8 cellular contexts compared by ENCODE assay signal in genomic region chr3:186783731-186784515, GRCh38. TPM values are rescaled to one million over a fixed set of nuclear protein-coding genes. Genes with fewer than 3 reads are reported as not detected.
DNase-seq lines count a peak whose midpoint lies in the region; TF ChIP-seq lines count a peak whose summit lies in the region.

No MANE protein-coding gene starts in this region.

- intact Hi-C loops in vagina (cut with DNase I) = loop anchor here (5.0 kb wide), 1 partner anchor 847 kb away; the partner anchor contains the start of gene TRA2B

- CTCF ChIA-PET in HEK293T (lab: Yijun Ruan, JAX) = interaction anchor here (0.6 to 0.9 kb wide), 2 partner anchors 100 to 356 kb away, joined by 3 read pairs; partner anchors contain the start of gene RPL39L

- H3K4me1 ChIP-seq in hepatocyte (ENCODE audit: insufficient read depth) (peaks cover 38% of the 10 kb centered on the region), vagina (peaks cover 47% of the 10 kb centered on the region)

- TF ChIP-seq CTCF in GM12864 (IDR thresholded peaks at IDR 0.05; ENCODE audit: low read depth, low read length, missing control alignments) (no peak), astrocyte of the cerebellum (IDR thresholded peaks at IDR 0.05; ENCODE audit: low read depth, low read length, missing control alignments) (no peak), hepatocyte (IDR thresholded peaks at IDR 0.05; ENCODE audit: poor library complexity) (no peak), vagina (IDR thresholded peaks at IDR 0.05) (no peak)

- POLR2A ChIA-PET in HEK293T (lab: Yijun Ruan, JAX) = interaction anchor here (0.7 to 3.8 kb wide), 20 partner anchors 8 to 846 kb away, joined by 3 to 24 read pairs (median 4); partner anchors contain the start of genes DNAJB11, RFC4 and TRA2B

- H4K20me1 ChIP-seq in hepatocyte (ENCODE audit: insufficient read depth, poor library complexity, severe bottlenecking) = peaks cover 49% of the 10 kb centered on the region

- WGBS in hepatocyte (ENCODE audit: low lambda C conversion rate, missing lambda C conversion rate) = 1% methylated on average over 50 of the region's 56 CpGs

- H3K27me3 ChIP-seq in hepatocyte (no peaks in the 10 kb centered on the region), vagina (no peaks in the 10 kb centered on the region)

- H3K4me3 ChIP-seq in GM12864 (ENCODE audit: low read depth, low read length) = peak overlapping the region; percentile 96
- peak overlapping the region; percentile 100 for H3K4me3 ChIP-seq in astrocyte of the cerebellum (ENCODE audit: low read depth, low read length)
- peak overlapping the region; percentile 76 for H3K4me3 ChIP-seq in hepatocyte
- H3K4me3 ChIP-seq in vagina = peak overlapping the region; percentile 60 to 76

- H3K9me2 ChIP-seq in hepatocyte (replicated peaks; ENCODE audit: insufficient read depth) = no peaks in the 10 kb centered on the region

- peaks cover 28% of the 10 kb centered on the region for H3K36me3 ChIP-seq in hepatocyte (replicated peaks; ENCODE audit: insufficient read depth, low read depth)
- H3K36me3 ChIP-seq in vagina = peaks cover 0 to 43% of the 10 kb centered on the region in 2 donors

- DNase-seq in GM12864 (ENCODE audit: low read depth) (no peak), HEK293T (ENCODE audit: extremely low spot score) (peak; percentile 34), NAMALWA (ENCODE audit: low spot score) (peak; percentile 80), T-helper 2 cell (peak; percentile 48 to 91 (median 74)), astrocyte of the cerebellum (ENCODE audit: low read depth) (no peak), hepatocyte (ENCODE audit: low spot score) (peak; percentile 92), renal cortical epithelial cell (ENCODE audit: low read depth) (peak; percentile 47), vagina (ENCODE audit: extremely low spot score in 2 of 2) (peak in 1 of 2 donors; percentile 91)

- in situ Hi-C loops in astrocyte of the cerebellum (cut with HindIII; ENCODE audit: low sequenced_read_pairs) = no loop called here

- H3K27ac ChIP-seq in hepatocyte = peak overlapping the region; percentile 99
- peak overlapping the region; percentile 99 for H3K27ac ChIP-seq in vagina

- H3K9me3 ChIP-seq in hepatocyte (ENCODE audit: low read depth) = no peaks in the 10 kb centered on the region
- no peaks in the 10 kb centered on the region for H3K9me3 ChIP-seq in vagina

- peaks cover 56% of the 10 kb centered on the region for H3K79me2 ChIP-seq in hepatocyte

- peak overlapping the region; percentile 95 for H2AFZ ChIP-seq in hepatocyte

- H3K4me2 ChIP-seq in hepatocyte = peak overlapping the region; percentile 94

- peak in 1 of 2 donors; percentile 88 for TF ChIP-seq POLR2A in vagina (IDR thresholded peaks at IDR 0.05)

TF ChIP-seq in HEK293T, 16 proteins besides CTCF, POLR2A, EP300 and RAD21:
- TF ChIP-seq FOXA1 (IDR thresholded peaks at IDR 0.05) = no peak
- TF ChIP-seq PKNOX1 (IDR thresholded peaks at IDR 0.05) = peak; percentile 96
- TF ChIP-seq HDGF (IDR thresholded peaks at IDR 0.05; ENCODE audit: borderline replicate concordance) = 0 out of 2 replicates have a peak, but pooled peaks have one; percentile 36
- peak; percentile 20; the same call in 1 of the 2 replicates for TF ChIP-seq FOXM1 (IDR thresholded peaks at IDR 0.05; ENCODE audit: borderline replicate concordance)

RNA-seq across cellular contexts. Expression of gene EIF4A2, which starts 0.5 kb away (rescaled TPM):
- total RNA-seq in hepatocyte (558 and 589 TPM in 2 replicates), renal cortical epithelial cell (725 and 842 TPM in 2 replicates), vagina (375 TPM)
- polyA plus RNA-seq in hepatocyte = 155 and 195 TPM in 2 replicates

RNA-seq across cellular contexts. Expression of gene RFC4, which starts 22.4 kb away (rescaled TPM):
- total RNA-seq in hepatocyte (24.8 and 28.6 TPM in 2 replicates), renal cortical epithelial cell (22.0 and 35.3 TPM in 2 replicates), vagina (8.3 TPM)
- 14.9 and 22.3 TPM in 2 replicates for polyA plus RNA-seq in hepatocyte

RNA-seq across cellular contexts. Expression of gene ADIPOQ, which starts 58.6 kb away (rescaled TPM):
- total RNA-seq in hepatocyte = not detected in 2 replicates
- not detected in 2 replicates for polyA plus RNA-seq in hepatocyte
- total RNA-seq in renal cortical epithelial cell = not detected in 2 replicates
- 36.6 TPM for total RNA-seq in vagina

Comparison
In these comparisons a context has a peak if more than half of its experiments do, and no peak if none do; other contexts are left out.
1. DNase-seq: peak in HEK293T (single experiment), NAMALWA (single experiment), T-helper 2 cell (5 of 5), hepatocyte (single experiment) and renal cortical epithelial cell (single experiment); none in GM12864 (single experiment) and astrocyte of the cerebellum (single experiment).
2. RNA of gene ADIPOQ, which starts 58.6 kb away (total RNA-seq): 36.6 TPM in vagina (single experiment); not detected in hepatocyte and not detected in renal cortical epithelial cell; every median in the first group is over 10 times any median in the second.
3. Peak in every context shown above with its lines, with median percentiles within 50 percentile points of each other: H3K4me3 ChIP-seq.